ENCODE assay signal across 1 cellular context in genomic region chr2:75548036-75548573, GRCh38.
A peak's percentile ranks its signal among the peaks of the same experiment; 100 is the strongest.
TF ChIP-seq lines count a peak whose summit lies in the region.

No MANE protein-coding gene starts in this region.

TF ChIP-seq in HepG2, 621 proteins besides CTCF, POLR2A, EP300 and RAD21:
- peak; percentile 40; the same call in 1 of the 2 replicates for TF ChIP-seq TBX2 (CRISPR knock-in tag; IDR thresholded peaks at IDR 0.05; ENCODE audit: borderline replicate concordance)
- TF ChIP-seq KDM3A (CRISPR knock-in tag; IDR thresholded peaks at IDR 0.05; ENCODE audit: low read depth): no peak
- TF ChIP-seq RBFOX2 (IDR thresholded peaks at IDR 0.05; ENCODE audit: low read depth, low read length): 0 out of 2 replicates have a peak, but pooled peaks have one; percentile 33
- 0 out of 2 replicates have a peak, but pooled peaks have one; percentile 42 for TF ChIP-seq ZNF749 (CRISPR knock-in tag; IDR thresholded peaks at IDR 0.05; ENCODE audit: borderline replicate concordance)
- peak; percentile 29 for TF ChIP-seq TEAD3 (CRISPR knock-in tag; optimal IDR thresholded peaks at IDR 0.05; ENCODE audit: borderline replicate concordance)
- peak; percentile 37 for TF ChIP-seq NFIC (IDR thresholded peaks at IDR 0.05; ENCODE audit: low read length)
- peak; percentile 17; the same call in 1 of the 2 replicates for TF ChIP-seq ZSCAN25 (CRISPR knock-in tag; IDR thresholded peaks at IDR 0.05)
- TF ChIP-seq USF2 (IDR thresholded peaks at IDR 0.05; ENCODE audit: low read depth, low read length): no peak
- TF ChIP-seq USF2 (CRISPR knock-in tag; IDR thresholded peaks at IDR 0.05; ENCODE audit: borderline replicate concordance): no peak
- TF ChIP-seq LCORL (IDR thresholded peaks at IDR 0.05): peak; percentile 71
- TF ChIP-seq LCORL (CRISPR knock-in tag; IDR thresholded peaks at IDR 0.05): no peak
- TF ChIP-seq KLF16 (CRISPR knock-in tag; IDR thresholded peaks at IDR 0.05): 0 out of 4 replicates have a peak, but pooled peaks of 1 of the 2 experiments have one; percentile 19
- TF ChIP-seq TOPORS (CRISPR knock-in tag; IDR thresholded peaks at IDR 0.05): 0 out of 2 replicates have a peak, but pooled peaks have one; percentile 36
- TF ChIP-seq AGO2 (optimal IDR thresholded peaks at IDR 0.05; ENCODE audit: low read depth, low read length): peak; percentile 56
- TF ChIP-seq POLR2G (IDR thresholded peaks at IDR 0.05; ENCODE audit: low read depth, low read length): peak; percentile 69
- peak; percentile 29; the same call in 1 of the 2 replicates for TF ChIP-seq ZNF460 (CRISPR knock-in tag; IDR thresholded peaks at IDR 0.05; ENCODE audit: borderline replicate concordance)
- TF ChIP-seq KMT2A (CRISPR knock-in tag; IDR thresholded peaks at IDR 0.05): no peak
- TF ChIP-seq MBD4 (IDR thresholded peaks at IDR 0.05; ENCODE audit: borderline replicate concordance, low read length): no peak
- TF ChIP-seq AKAP8 (CRISPR knock-in tag; IDR thresholded peaks at IDR 0.05): 0 out of 2 replicates have a peak, but pooled peaks have one; percentile 42
- peak; percentile 28; the same call in 1 of the 2 replicates for TF ChIP-seq ZNF598 (CRISPR knock-in tag; IDR thresholded peaks at IDR 0.05; ENCODE audit: borderline replicate concordance)
